16 cellular contexts compared by ENCODE assay signal in the genomic region with DNA sequence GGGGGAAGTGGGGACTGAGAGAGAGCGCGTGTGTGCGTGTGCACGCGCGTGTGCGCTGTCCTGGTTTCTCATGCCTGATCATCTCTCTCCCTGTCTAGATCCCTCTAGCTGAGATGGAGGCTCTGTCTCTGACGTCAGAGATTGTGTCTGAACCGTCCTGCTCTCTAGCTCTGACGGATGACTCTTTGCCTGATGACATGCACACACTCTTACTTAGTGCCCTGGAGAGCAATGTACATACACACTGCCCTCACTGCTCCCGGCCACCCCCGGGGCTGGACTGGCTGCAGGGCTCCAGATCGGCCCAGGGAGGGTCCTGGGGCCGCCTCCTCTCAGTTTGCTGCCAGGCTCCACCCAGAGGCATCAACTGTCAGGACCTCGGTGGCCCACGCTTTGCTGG. TPM values are rescaled to one million over a fixed set of nuclear protein-coding genes. Genes with fewer than 3 reads are reported as not detected.
A peak's percentile ranks its signal among the peaks of the same experiment; 100 is the strongest.
DNase-seq lines count a peak whose midpoint lies in the region; ATAC-seq and TF ChIP-seq lines count a peak whose summit lies in the region.
"Had no signal": no experiment of that assay in that cellular context is flagged by ENCODE, and none has a peak within 500 bp of the region (broad histone marks: within the 10 kb centered on the region; RNA-seq: fewer than 3 reads in every experiment).

No MANE protein-coding gene starts in this region.

- peak; percentile 86 for DNase-seq in DMS53 treated with DMSO at 0.1 percent for 48 hours (lab: John Stamatoyannopoulos, UW; ENCODE audit: unreplicated experiment)
- peak; percentile 72 for DNase-seq in NCI-H510A (lab: John Stamatoyannopoulos, UW)
- DNase-seq in choroid plexus epithelial cell (ENCODE audit: low read depth), result peak; percentile 18
- no peak for DNase-seq in neural progenitor cell (ENCODE audit: low spot score)
- no peak for DNase-seq in posterior vena cava (ENCODE audit: low spot score)
- DNase-seq in left ventricle myocardium superior, result no peak
- DNase-seq in heart left ventricle, result no peak
- DNase-seq: activated naive CD8-positive, alpha-beta T cell treated with anti-CD3 and anti-CD28 coated beads, Interleukin-2, amount 10 ng/mL, durations not matched to agents 7 days and 5 days; BE2C; cortex of kidney; immature natural killer cell; NCI-H1436 treated with DMSO at 0.1 percent for 48 hours; stimulated activated CD4-positive, alpha-beta T cell treated with anti-CD3 and anti-CD28 coated beads, Interleukin-4, amount 100 ng/mL, for 1 hour had no signal

- H2AFZ ChIP-seq in neural progenitor cell (replicated peaks), result no peak overlapping the region

- no peaks in the 10 kb centered on the region for H3K36me3 ChIP-seq in neural progenitor cell
- no peaks in the 10 kb centered on the region for H3K36me3 ChIP-seq in heart left ventricle
- H3K36me3 ChIP-seq: BE2C had no signal

- H3K4me3 ChIP-seq in choroid plexus epithelial cell (ENCODE audit: low read depth, low read length) (no peak overlapping the region), neural progenitor cell (no peak overlapping the region), heart left ventricle (no peak overlapping the region)

- TF ChIP-seq CTCF in choroid plexus epithelial cell (conservative IDR thresholded peaks at IDR 0.05; ENCODE audit: low read depth, low read length), result no peak
- no peak for TF ChIP-seq CTCF in neural progenitor cell (IDR thresholded peaks at IDR 0.05)
- no peak for TF ChIP-seq CTCF in heart left ventricle (IDR thresholded peaks at IDR 0.05)

- H3K79me2 ChIP-seq in neural progenitor cell (ENCODE audit: low read depth), result no peaks in the 10 kb centered on the region

- H3K4me2 ChIP-seq in neural progenitor cell, result peak overlapping the region; percentile 60

- H3F3A ChIP-seq in neural progenitor cell (ENCODE audit: low read depth), result peaks cover 38% of the 10 kb centered on the region

- peaks cover 62% of the 10 kb centered on the region for H3K4me1 ChIP-seq in neural progenitor cell
- peaks cover 0 to 28% (median 4%) of the 10 kb centered on the region in 12 donors for H3K4me1 ChIP-seq in heart left ventricle

- peaks cover 8% of the 10 kb centered on the region for H4K20me1 ChIP-seq in neural progenitor cell (ENCODE audit: low read depth)

- H3K9ac ChIP-seq in neural progenitor cell, result no peak overlapping the region

- H3K9me3 ChIP-seq in neural progenitor cell (ENCODE audit: low read depth) (no peaks in the 10 kb centered on the region), heart left ventricle (no peaks in the 10 kb centered on the region)
- H3K9me3 ChIP-seq: BE2C had no signal

- H3K27me3 Mint-ChIP-seq in neural progenitor cell (ENCODE audit: insufficient read depth, low read depth), result peaks cover 9% of the 10 kb centered on the region

- H3K4me1 Mint-ChIP-seq in neural progenitor cell, result peaks cover 48% of the 10 kb centered on the region
- H3K4me1 Mint-ChIP-seq: immature natural killer cell; stimulated activated effector memory CD8-positive, alpha-beta T cell treated with anti-CD3 and anti-CD28 coated beads, Interleukin-12 subunit alpha, Interleukin-12 subunit beta, amount 100 ng/mL, for 72 hours had no signal

- ATAC-seq in left ventricle myocardium superior (no peak), HG02938 (IDR thresholded peaks at IDR 0.05; ENCODE audit: unreplicated experiment) (no peak), heart left ventricle (no peak)
- ATAC-seq: stimulated activated effector memory CD8-positive, alpha-beta T cell treated with anti-CD3 and anti-CD28 coated beads, Interleukin-12 subunit alpha, Interleukin-12 subunit beta, amount 100 ng/mL, for 72 hours had no signal

- H3K27ac Mint-ChIP-seq in neural progenitor cell, result no peak overlapping the region
- H3K27ac Mint-ChIP-seq: activated naive CD8-positive, alpha-beta T cell treated with anti-CD3 and anti-CD28 coated beads, Interleukin-2, amount 10 ng/mL, durations not matched to agents 7 days and 5 days; IgD-negative memory B cell; immature natural killer cell; stimulated activated effector memory CD8-positive, alpha-beta T cell treated with anti-CD3 and anti-CD28 coated beads, Interleukin-12 subunit alpha, Interleukin-12 subunit beta, amount 100 ng/mL, for 72 hours had no signal

- H3K36me3 Mint-ChIP-seq in neural progenitor cell, result no peaks in the 10 kb centered on the region
- H3K36me3 Mint-ChIP-seq: activated naive CD8-positive, alpha-beta T cell treated with anti-CD3 and anti-CD28 coated beads, Interleukin-2, amount 10 ng/mL, durations not matched to agents 7 days and 5 days; IgD-negative memory B cell; immature natural killer cell; stimulated activated effector memory CD8-positive, alpha-beta T cell treated with anti-CD3 and anti-CD28 coated beads, Interleukin-12 subunit alpha, Interleukin-12 subunit beta, amount 100 ng/mL, for 72 hours had no signal

- H3K27ac ChIP-seq in neural progenitor cell, result no peak overlapping the region
- H3K27ac ChIP-seq in heart left ventricle, result no peak overlapping the region

- no peaks in the 10 kb centered on the region for H3K9me3 Mint-ChIP-seq in neural progenitor cell
- H3K9me3 Mint-ChIP-seq: activated naive CD8-positive, alpha-beta T cell treated with anti-CD3 and anti-CD28 coated beads, Interleukin-2, amount 10 ng/mL, durations not matched to agents 7 days and 5 days; IgD-negative memory B cell; stimulated activated effector memory CD8-positive, alpha-beta T cell treated with anti-CD3 and anti-CD28 coated beads, Interleukin-12 subunit alpha, Interleukin-12 subunit beta, amount 100 ng/mL, for 72 hours had no signal

- H3K4me3 Mint-ChIP-seq in neural progenitor cell, result no peak overlapping the region
- H3K4me3 Mint-ChIP-seq: activated naive CD8-positive, alpha-beta T cell treated with anti-CD3 and anti-CD28 coated beads, Interleukin-2, amount 10 ng/mL, durations not matched to agents 7 days and 5 days; IgD-negative memory B cell; immature natural killer cell; stimulated activated effector memory CD8-positive, alpha-beta T cell treated with anti-CD3 and anti-CD28 coated beads, Interleukin-12 subunit alpha, Interleukin-12 subunit beta, amount 100 ng/mL, for 72 hours had no signal

- intact Hi-C loops in posterior vena cava (cut with DNase I), result no loop called here
- intact Hi-C loops in left ventricle myocardium superior (cut with micrococcal nuclease), result loop anchor here (10.0 kb wide), 1 partner anchor 137 kb away; no protein-coding TSS in a partner anchor
- intact Hi-C loops in heart left ventricle (cut with DNase I), result loop anchor here in 1 of 10 donors (10.0 kb wide), 1 partner anchor 137 kb away; no protein-coding TSS in a partner anchor

- H3K27me3 ChIP-seq in neural progenitor cell (no peaks in the 10 kb centered on the region), heart left ventricle (peaks cover 0 to 4% (median 0%) of the 10 kb centered on the region in 9 donors)
- H3K27me3 ChIP-seq: BE2C had no signal

- 62 to 71% (median 64%) methylated on average over 11 to 16 of the region's 16 CpGs for WGBS in heart left ventricle, 4 donors

- no peak for TF ChIP-seq POLR2A in heart left ventricle (IDR thresholded peaks at IDR 0.05)

RNA-seq across cellular contexts. Expression of a gene that starts 13.1 kb away (rescaled TPM):
- total RNA-seq in neural progenitor cell (ENCODE audit: low replicate concordance) (0.22 TPM in 1 of 2 replicates, not detected in the other), posterior vena cava (10 to 100 TPM; 13.1 to 19.8 TPM), left ventricle myocardium superior (0.37 TPM), heart left ventricle (10 to 100 TPM in 1 of 9 donors, 1 to 10 TPM in 4, under 1 TPM in 3, not detected in 1; 0.20 to 21.6 (median 1.3) TPM)
- polyA plus RNA-seq in heart left ventricle, result 1 to 10 TPM in 1 of 2 donors, under 1 TPM in 1; 0.50 to 1.4 TPM

Comparison
In these comparisons a context has a peak if more than half of its experiments do, and no peak if none do; other contexts are left out.
1. DNase-seq: peak in DMS53 treated with DMSO at 0.1 percent for 48 hours (single experiment), NCI-H510A (single experiment) and choroid plexus epithelial cell (single experiment); none in neural progenitor cell (single experiment), posterior vena cava (single experiment), left ventricle myocardium superior (single experiment) and heart left ventricle (0 of 5).